ENCODE assay signal across 9 cellular contexts in genomic region chrX:91770619-91771488, GRCh38. TPM values are rescaled to one million over a fixed set of nuclear protein-coding genes. Genes with fewer than 3 reads are reported as not detected.
A peak's percentile ranks its signal among the peaks of the same experiment; 100 is the strongest.
DNase-seq lines count a peak whose midpoint lies in the region; ATAC-seq, FAIRE-seq and TF ChIP-seq lines count a peak whose summit lies in the region.
"Not testable (repeated sequence)": the region's sequence is repeated elsewhere in the genome, so short reads cannot be mapped to it uniquely, and the experiment has no call there.
"Had no signal": no experiment of that assay in that cellular context is flagged by ENCODE, and none has a peak within 500 bp of the region (broad histone marks: within the 10 kb centered on the region; RNA-seq: fewer than 3 reads in every experiment).

No MANE protein-coding gene starts in this region.

- POLR2A ChIA-PET in PC-9 (lab: Charles Lee; ENCODE audit: unreplicated experiment) = not testable (repeated sequence)

- not testable (repeated sequence) for TF ChIP-seq POLR2A in body of pancreas (IDR thresholded peaks at IDR 0.05)

- not testable (repeated sequence) for H3K27ac ChIP-seq in PC-9; body of pancreas; smooth muscle cell (ENCODE audit: low read depth)

- not testable (repeated sequence) for H3K27me3 ChIP-seq in PC-9 (ENCODE audit: insufficient read depth, low read depth); body of pancreas; smooth muscle cell (ENCODE audit: low read depth)

- not testable (repeated sequence) for DNase-seq in PC-9; body of pancreas; smooth muscle cell (lab: John Stamatoyannopoulos, UW; ENCODE audit: unreplicated experiment)

- CTCF ChIA-PET in PC-9 (lab: Charles Lee) = not testable (repeated sequence)

- BruUV-seq in PC-9 (replicated peaks; lab: Mats Ljungman, UMichigan) = not testable (repeated sequence)

- H3K4me1 ChIP-seq in PC-9 (replicated peaks; ENCODE audit: insufficient read depth); body of pancreas; smooth muscle cell (ENCODE audit: low read depth): not testable (repeated sequence)

- not testable (repeated sequence) for H3K9ac ChIP-seq in smooth muscle cell (ENCODE audit: low read depth)

- ATAC-seq in GM18508 (IDR thresholded peaks at IDR 0.05; ENCODE audit: insufficient read depth, unreplicated experiment) (peak; percentile 93), GM19468 (IDR thresholded peaks at IDR 0.05; ENCODE audit: extremely low read depth, unreplicated experiment) (peak; percentile 87), HG02763 (IDR thresholded peaks at IDR 0.05; ENCODE audit: unreplicated experiment) (peak; percentile 99), HG03354 (IDR thresholded peaks at IDR 0.05; ENCODE audit: poor library complexity, severe bottlenecking, unreplicated experiment) (peak; percentile 100), body of pancreas (peak; percentile 80)

- not testable (repeated sequence) for H3K9me2 ChIP-seq in PC-9 (ENCODE audit: insufficient read depth)

- H3K79me2 ChIP-seq in PC-9 (ENCODE audit: low read depth); smooth muscle cell (ENCODE audit: low read depth): not testable (repeated sequence)

- not testable (repeated sequence) for H3F3A ChIP-seq in PC-9 (ENCODE audit: insufficient read depth, low read depth); smooth muscle cell (ENCODE audit: low read depth)

- TF ChIP-seq CTCF in PC-9 (conservative IDR thresholded peaks at IDR 0.05) (peak; percentile 38; the same call in 1 of the 2 replicates), body of pancreas (IDR thresholded peaks at IDR 0.05) (peak in 1 of 7 experiments; percentile 11), smooth muscle cell (IDR thresholded peaks at IDR 0.05; ENCODE audit: borderline replicate concordance, insufficient read depth, poor library complexity, severe bottlenecking) (peak; percentile 24)

- 0 out of 2 replicates have a peak overlapping the region, but pooled peaks have one; percentile 28 for H3K4me2 ChIP-seq in PC-9
- H3K4me2 ChIP-seq in smooth muscle cell = peak overlapping the region; percentile 78

- not testable (repeated sequence) for H3K9me3 ChIP-seq in PC-9 (ENCODE audit: insufficient read depth, low read depth); body of pancreas; smooth muscle cell (replicated peaks; ENCODE audit: low read depth)

- FAIRE-seq in islet of Langerhans (lab: Jason Lieb, UNC) = peak; percentile 90

- H3K36me3 ChIP-seq in PC-9 (ENCODE audit: low read depth); body of pancreas (replicated peaks in 1 of 2; ENCODE audit: insufficient read depth in 1 of 2, low read depth in 2 of 2); smooth muscle cell (ENCODE audit: low read depth): not testable (repeated sequence)

- H2AFZ ChIP-seq in PC-9 = not testable (repeated sequence)
- peak overlapping the region; percentile 87 for H2AFZ ChIP-seq in smooth muscle cell (ENCODE audit: low read depth)

- intact Hi-C loops in PC-9 (cut with micrococcal nuclease; ENCODE audit: unreplicated experiment); body of pancreas (cut with DNase I): not testable (repeated sequence)

- not testable (repeated sequence) for H3K4me3 ChIP-seq in PC-9, body of pancreas
- H3K4me3 ChIP-seq in smooth muscle cell = peak overlapping the region; percentile 40

- H4K20me1 ChIP-seq in PC-9 (ENCODE audit: insufficient read depth); smooth muscle cell (ENCODE audit: low read depth): not testable (repeated sequence)

- WGBS in body of pancreas, 2 donors = 14 to 23% methylated on average over 3 to 4 of the region's 9 CpGs
- 35% methylated on average over 4 of the region's 9 CpGs for WGBS in smooth muscle cell (ENCODE audit: low lambda C conversion rate)

RNA-seq across cellular contexts. Expression of gene PCDH11X, which starts 8.3 kb away (rescaled TPM):
- total RNA-seq in PC-9 (2021) (not detected in 2 replicates), body of pancreas (under 1 TPM in 1 of 2 donors, not detected in 1; under 0.01 TPM), smooth muscle cell (0.58 and 1.5 TPM in 2 replicates)
- polyA plus RNA-seq in smooth muscle cell = 0.09 and 0.24 TPM in 2 replicates
- total RNA-seq: CD8-positive, alpha-beta memory T cell had no signal
- polyA plus RNA-seq: CD8-positive, alpha-beta memory T cell had no signal
